In the genomic region with DNA sequence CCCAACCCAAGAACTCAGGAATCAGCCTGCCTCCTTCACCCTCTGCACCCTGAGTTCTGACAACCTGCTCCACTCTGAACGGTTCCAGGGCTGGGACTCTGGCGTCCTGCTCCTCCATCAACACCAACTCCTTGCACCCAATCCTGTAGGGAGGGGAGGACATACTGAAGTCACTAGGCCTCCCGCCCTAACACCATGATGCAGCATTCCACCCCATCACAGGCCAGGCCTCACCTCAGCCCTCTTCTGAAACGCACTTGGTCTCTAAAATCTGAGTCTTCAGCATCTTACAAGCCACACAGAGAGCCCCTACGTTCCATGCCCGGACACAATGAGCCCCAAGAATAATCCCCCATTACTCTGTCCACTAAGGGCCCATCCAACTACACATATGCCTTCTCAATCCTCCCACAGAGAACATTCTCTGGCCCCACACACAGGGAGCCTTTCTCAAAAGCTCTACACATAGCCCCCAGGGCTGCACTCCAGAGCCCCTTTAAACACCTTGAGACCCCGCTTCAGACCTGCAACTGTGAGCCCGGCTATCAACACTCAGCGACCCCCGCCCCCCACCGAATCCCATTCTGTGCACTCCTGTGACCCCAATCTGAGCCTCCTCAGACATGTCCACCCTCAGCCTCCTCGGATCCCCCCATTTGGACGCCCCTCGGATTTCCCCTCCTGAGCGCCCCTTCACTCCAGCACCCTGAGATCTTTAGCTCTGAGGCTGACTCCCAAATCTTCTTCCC, we compare ENCODE assay signal across 9 cellular contexts. TPM values are rescaled to one million over a fixed set of nuclear protein-coding genes. Genes with fewer than 3 reads are reported as not detected.
A peak's percentile ranks its signal among the peaks of the same experiment; 100 is the strongest.
DNase-seq lines count a peak whose midpoint lies in the region; ATAC-seq and TF ChIP-seq lines count a peak whose summit lies in the region.
"Had no signal": no experiment of that assay in that cellular context is flagged by ENCODE, and none has a peak within 500 bp of the region (broad histone marks: within the 10 kb centered on the region; RNA-seq: fewer than 3 reads in every experiment).

No MANE protein-coding gene starts in this region.

- no peak for DNase-seq in H7
- DNase-seq in foreskin keratinocyte: no peak
- no peak for DNase-seq in RPMI8226
- no peak for DNase-seq in NCI-H1417 (lab: John Stamatoyannopoulos, UW)

- no peak for TF ChIP-seq CTCF in VCaP (conservative IDR thresholded peaks at IDR 0.05)
- no peak for TF ChIP-seq CTCF in foreskin keratinocyte (conservative IDR thresholded peaks at IDR 0.05)

- H3K36me3 ChIP-seq in H7 (replicated peaks; ENCODE audit: control insufficient read depth, insufficient read depth, low read length): peaks cover 1% of the 10 kb centered on the region

- H3K4me1 ChIP-seq in foreskin keratinocyte: no peaks in the 10 kb centered on the region

- ATAC-seq in foreskin keratinocyte (no peak), GM18907 (IDR thresholded peaks at IDR 0.05; ENCODE audit: unreplicated experiment) (no peak), HG03457 (IDR thresholded peaks at IDR 0.05; ENCODE audit: unreplicated experiment) (no peak)

- H3K27me3 ChIP-seq in H7 (ENCODE audit: control insufficient read depth, insufficient read depth, low read length): peaks cover 2% of the 10 kb centered on the region; the same call in 1 of the 2 replicates
- H3K27me3 ChIP-seq in foreskin keratinocyte: no peaks in the 10 kb centered on the region

- H3K27ac ChIP-seq in VCaP: peak overlapping the region; percentile 76; the same call in 1 of the 2 replicates
- H3K27ac ChIP-seq in foreskin keratinocyte: peak overlapping the region; percentile 57
- H3K27ac ChIP-seq in skin epidermis: peak overlapping the region; percentile 44 to 95 (median 86)

- H3K4me3 ChIP-seq in H7 (ENCODE audit: insufficient read depth, low read depth, low read length) (peak overlapping the region; percentile 55), skin epidermis (peak overlapping the region; percentile 54 to 75 (median 67))

RNA-seq across cellular contexts. Expression of a gene that starts 0.6 kb away (rescaled TPM):
- total RNA-seq in H7 (2014; rRNA removed; shearing (Covaris generic)): 21.9 and 25.5 TPM in 2 replicates
- total RNA-seq in foreskin keratinocyte: 18.5 and 20.2 TPM in 2 replicates
- polyA plus RNA-seq in foreskin keratinocyte: 31.0 and 31.1 TPM in 2 replicates

RNA-seq across cellular contexts. Expression of a gene that starts 4.8 kb away (rescaled TPM):
- 14.4 and 27.0 TPM in 2 replicates for total RNA-seq in H7 (2014; rRNA removed; shearing (Covaris generic))
- total RNA-seq in foreskin keratinocyte: 1.2 TPM in 2 replicates
- polyA plus RNA-seq in foreskin keratinocyte: 1.3 and 1.8 TPM in 2 replicates
- total RNA-seq: glomerular endothelial cell had no signal

RNA-seq across cellular contexts. Expression of a gene that starts 18.5 kb away (rescaled TPM):
- total RNA-seq in H7 (2014; rRNA removed; shearing (Covaris generic)): 32.9 and 41.9 TPM in 2 replicates
- total RNA-seq in foreskin keratinocyte: 9.2 and 11.5 TPM in 2 replicates
- polyA plus RNA-seq in foreskin keratinocyte: 14.0 and 14.9 TPM in 2 replicates

RNA-seq across cellular contexts. Expression of a gene that starts 19.2 kb away (rescaled TPM):
- total RNA-seq in H7 (2014; rRNA removed; shearing (Covaris generic)): 1.5 and 8.0 TPM in 2 replicates
- total RNA-seq in foreskin keratinocyte: 0.46 and 0.82 TPM in 2 replicates
- 0.69 and 1.0 TPM in 2 replicates for polyA plus RNA-seq in foreskin keratinocyte

RNA-seq across cellular contexts. Expression of a gene that starts 40.6 kb away (rescaled TPM):
- 2.9 and 5.4 TPM in 2 replicates for total RNA-seq in H7 (2014; rRNA removed; shearing (Covaris generic))
- total RNA-seq in foreskin keratinocyte: 1.1 and 1.5 TPM in 2 replicates
- polyA plus RNA-seq in foreskin keratinocyte: 2.2 and 2.5 TPM in 2 replicates
